Comparison of ENCODE assay signal across 20 cellular contexts in the genomic region with DNA sequence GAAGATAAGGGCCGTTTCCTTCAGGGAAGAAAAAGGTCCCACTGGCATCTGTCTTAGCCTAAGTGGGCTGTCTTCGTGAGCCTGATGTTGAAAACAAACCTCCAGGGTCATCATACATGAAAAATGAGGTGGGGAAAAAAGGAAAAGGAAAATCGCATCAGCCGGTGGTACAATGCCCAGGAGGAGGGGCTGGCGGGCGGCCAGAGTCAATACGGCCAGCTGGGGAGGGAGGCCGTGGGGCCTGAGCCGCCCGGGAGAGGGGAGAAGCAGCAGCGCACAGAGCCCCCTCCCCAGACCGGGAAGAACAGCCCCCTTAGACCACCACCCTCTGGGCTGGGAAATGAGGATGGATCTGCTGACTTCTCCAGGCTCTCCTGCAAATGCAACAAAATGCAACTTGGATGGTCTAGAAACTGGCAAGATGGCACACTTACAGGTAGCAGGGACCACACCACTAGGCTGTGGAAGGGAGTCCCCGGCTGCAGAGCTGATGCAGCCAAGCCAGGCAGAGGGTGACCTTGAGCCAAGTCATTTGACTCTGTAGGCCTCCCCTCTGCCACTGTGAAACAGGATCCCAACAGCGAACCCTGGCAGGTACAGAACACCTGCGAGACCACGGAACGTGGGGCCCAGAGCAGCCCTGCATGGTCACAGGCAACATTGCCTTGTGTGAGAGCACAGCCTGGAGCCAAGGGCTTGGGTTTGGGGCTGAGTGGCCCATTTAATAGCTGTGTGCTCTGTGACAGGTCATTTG.
A peak's percentile ranks its signal among the peaks of the same experiment; 100 is the strongest.
DNase-seq lines count a peak whose midpoint lies in the region; ATAC-seq and TF ChIP-seq lines count a peak whose summit lies in the region.
"Had no signal": no experiment of that assay in that cellular context is flagged by ENCODE, and none has a peak within 500 bp of the region (broad histone marks: within the 10 kb centered on the region; RNA-seq: fewer than 3 reads in every experiment).

No MANE protein-coding gene starts in this region.

- CTCF ChIA-PET in activated CD4-positive, alpha-beta T cell treated with anti-CD3 and anti-CD28 coated beads, Interleukin-2, amount 10 ng/mL, durations not matched to agents 7 days and 5 days (lab: Charles Lee) = interaction anchor here (1.0 to 1.3 kb wide), 2 partner anchors 10 to 156 kb away, joined by 3 to 4 read pairs; no protein-coding TSS in a partner anchor
- CTCF ChIA-PET in Caco-2 (lab: Charles Lee) = no interaction called here

- H3K9me3 ChIP-seq in endocrine pancreas (ENCODE audit: control insufficient read depth, low read length) = no peaks in the 10 kb centered on the region
- H3K9me3 ChIP-seq in upper lobe of right lung = no peaks in the 10 kb centered on the region
- no peaks in the 10 kb centered on the region for H3K9me3 ChIP-seq in Caco-2
- H3K9me3 ChIP-seq: HAP-1, uterus had no signal

- no peaks in the 10 kb centered on the region for H3K36me3 Mint-ChIP-seq in activated CD4-positive, alpha-beta T cell treated with anti-CD3 and anti-CD28 coated beads, Interleukin-2, amount 10 ng/mL, durations not matched to agents 7 days and 5 days (ENCODE audit: low read depth)
- peaks cover 12% of the 10 kb centered on the region for H3K36me3 Mint-ChIP-seq in Caco-2 (ENCODE audit: insufficient read depth, unreplicated experiment)
- H3K36me3 Mint-ChIP-seq: naive thymus-derived CD8-positive, alpha-beta T cell had no signal

- H3K4me3 Mint-ChIP-seq in activated CD4-positive, alpha-beta T cell treated with anti-CD3 and anti-CD28 coated beads, Interleukin-2, amount 10 ng/mL, durations not matched to agents 7 days and 5 days = no peak overlapping the region
- H3K4me3 Mint-ChIP-seq in Caco-2 (ENCODE audit: unreplicated experiment) = no peak overlapping the region
- H3K4me3 Mint-ChIP-seq: CD8-positive, alpha-beta memory T cell; naive thymus-derived CD8-positive, alpha-beta T cell had no signal

- peak overlapping the region; percentile 60 for H3K27ac Mint-ChIP-seq in activated CD4-positive, alpha-beta T cell treated with anti-CD3 and anti-CD28 coated beads, Interleukin-2, amount 10 ng/mL, durations not matched to agents 7 days and 5 days
- H3K27ac Mint-ChIP-seq in Caco-2 (ENCODE audit: unreplicated experiment) = no peak overlapping the region
- H3K27ac Mint-ChIP-seq: naive thymus-derived CD8-positive, alpha-beta T cell had no signal

- no peaks in the 10 kb centered on the region for H3K9me3 Mint-ChIP-seq in activated CD4-positive, alpha-beta T cell treated with anti-CD3 and anti-CD28 coated beads, Interleukin-2, amount 10 ng/mL, durations not matched to agents 7 days and 5 days
- no peaks in the 10 kb centered on the region for H3K9me3 Mint-ChIP-seq in Caco-2 (ENCODE audit: unreplicated experiment)
- H3K9me3 Mint-ChIP-seq: CD8-positive, alpha-beta memory T cell; naive thymus-derived CD8-positive, alpha-beta T cell had no signal

- ATAC-seq in upper lobe of right lung (peak; percentile 5), GM18868 (IDR thresholded peaks at IDR 0.05; ENCODE audit: unreplicated experiment) (no peak)
- ATAC-seq: naive thymus-derived CD8-positive, alpha-beta T cell had no signal

- POLR2A ChIA-PET in activated CD4-positive, alpha-beta T cell treated with anti-CD3 and anti-CD28 coated beads, Interleukin-2, amount 10 ng/mL, durations not matched to agents 7 days and 5 days (lab: Charles Lee) = no interaction called here
- POLR2A ChIA-PET in Caco-2 (lab: Charles Lee) = no interaction called here

- peaks cover 12% of the 10 kb centered on the region for H3K4me1 Mint-ChIP-seq in activated CD4-positive, alpha-beta T cell treated with anti-CD3 and anti-CD28 coated beads, Interleukin-2, amount 10 ng/mL, durations not matched to agents 7 days and 5 days
- H3K4me1 Mint-ChIP-seq in Caco-2 (ENCODE audit: low read depth, unreplicated experiment) = peaks cover 17% of the 10 kb centered on the region

- intact Hi-C loops in upper lobe of right lung (cut with DNase I) (no loop called here), Caco-2 (cut with micrococcal nuclease; ENCODE audit: unreplicated experiment) (no loop called here)

- TF ChIP-seq CTCF in upper lobe of right lung (IDR thresholded peaks at IDR 0.05) (no peak), Caco-2 (IDR thresholded peaks at IDR 0.05; ENCODE audit: insufficient read depth in 1 of 2, low read depth in 1 of 2, low read length in 1 of 2, severe bottlenecking in 1 of 2, unreplicated experiment in 1 of 2) (no peak)

- H3K27me3 Mint-ChIP-seq in activated CD4-positive, alpha-beta T cell treated with anti-CD3 and anti-CD28 coated beads, Interleukin-2, amount 10 ng/mL, durations not matched to agents 7 days and 5 days = peaks cover 7% of the 10 kb centered on the region
- no peaks in the 10 kb centered on the region for H3K27me3 Mint-ChIP-seq in Caco-2 (ENCODE audit: insufficient read depth, unreplicated experiment)

- H3K27me3 ChIP-seq in endocrine pancreas (ENCODE audit: control insufficient read depth, insufficient read depth, low read length) = no peaks in the 10 kb centered on the region
- H3K27me3 ChIP-seq in upper lobe of right lung = no peaks in the 10 kb centered on the region
- H3K27me3 ChIP-seq in Caco-2 (replicated peaks; ENCODE audit: control insufficient read depth, insufficient read depth, low read length) = no peaks in the 10 kb centered on the region
- H3K27me3 ChIP-seq: uterus had no signal

- no peaks in the 10 kb centered on the region for H3K4me1 ChIP-seq in endocrine pancreas (ENCODE audit: control insufficient read depth, insufficient read depth, low read length)
- H3K4me1 ChIP-seq in upper lobe of right lung = no peaks in the 10 kb centered on the region
- H3K4me1 ChIP-seq in Caco-2 = no peaks in the 10 kb centered on the region
- H3K4me1 ChIP-seq: HAP-1, uterus had no signal

- no TSS peak for BruUV-seq in Caco-2 (replicated peaks; lab: Mats Ljungman, UMichigan)

- H3K36me3 ChIP-seq in endocrine pancreas (ENCODE audit: control insufficient read depth, insufficient read depth, low read length) (no peaks in the 10 kb centered on the region), upper lobe of right lung (no peaks in the 10 kb centered on the region), Caco-2 (ENCODE audit: control insufficient read depth, insufficient read depth, low read length) (no peaks in the 10 kb centered on the region; the same call in 1 of the 2 replicates)
- H3K36me3 ChIP-seq: HAP-1, uterus had no signal

- no peak overlapping the region for H3K4me3 ChIP-seq in endocrine pancreas (ENCODE audit: control insufficient read depth, insufficient read depth, low read length)
- H3K4me3 ChIP-seq in upper lobe of right lung = no peak overlapping the region
- no peak overlapping the region for H3K4me3 ChIP-seq in Caco-2 (ENCODE audit: low read depth, low read length)
- H3K4me3 ChIP-seq: HAP-1, uterus had no signal

- DNase-seq in activated CD4-positive, alpha-beta T cell treated with anti-CD3 and anti-CD28 coated beads, Interleukin-2, amount 10 ng/mL, durations not matched to agents 7 days and 5 days = no peak
- DNase-seq in activated CD4-positive, alpha-beta T cell treated with anti-CD3 and anti-CD28 coated beads, Interleukin-2, amount 50 U/mL, for 4 hours = no peak
- DNase-seq in NCI-H774 (lab: John Stamatoyannopoulos, UW) (peak; percentile 62), upper lobe of right lung (no peak), hepatic stellate cell (ENCODE audit: low spot score) (no peak), Caco-2 (no peak)
- DNase-seq: activated CD4-positive, alpha-beta T cell treated with anti-CD3 and anti-CD28 coated beads for 48 hours; amniotic stem cell; CD8-positive, alpha-beta memory T cell; cerebellar nuclear complex; mammary epithelial cell; naive thymus-derived CD8-positive, alpha-beta T cell; NCI-H526 treated with DMSO at 0.1 percent for 48 hours; stimulated activated CD4-positive, alpha-beta T cell treated with anti-CD3 and anti-CD28 coated beads, Interleukin-2, amount 100 ng/mL, for 24 hours; SW 1271; uterus had no signal

- peak overlapping the region; percentile 17 for H3K9ac ChIP-seq in endocrine pancreas (ENCODE audit: control insufficient read depth, insufficient read depth, low read length)
- H3K9ac ChIP-seq: KMS-11 had no signal

- no peak overlapping the region for H3K27ac ChIP-seq in upper lobe of right lung
- H3K27ac ChIP-seq: KMS-11, uterus had no signal
